ENCODE assay signal across 10 cellular contexts in genomic region chr16:67998779-67999688, GRCh38. TPM values are rescaled to one million over a fixed set of nuclear protein-coding genes. Genes with fewer than 3 reads are reported as not detected.
A peak's percentile ranks its signal among the peaks of the same experiment; 100 is the strongest.
DNase-seq lines count a peak whose midpoint lies in the region; ATAC-seq and TF ChIP-seq lines count a peak whose summit lies in the region.
"Not testable (repeated sequence)": the region's sequence is repeated elsewhere in the genome, so short reads cannot be mapped to it uniquely, and the experiment has no call there.
"Had no signal": no experiment of that assay in that cellular context is flagged by ENCODE, and none has a peak within 500 bp of the region (broad histone marks: within the 10 kb centered on the region; RNA-seq: fewer than 3 reads in every experiment).

Gene DPEP2, minus strand, starts transcription at chr16:67999484. Its CDS starts 6,272 bp downstream, at chr16:67993212.

- peak within 1 kb of the TSS; percentile 90 to 98 (median 96) for H3K27ac Mint-ChIP-seq in naive B cell

- not testable (repeated sequence) for H3K9me3 Mint-ChIP-seq in naive B cell

- peak within 1 kb of the TSS; percentile 86 to 98 (median 94) for H3K4me3 Mint-ChIP-seq in naive B cell

- TF ChIP-seq CTCF in heart right ventricle (IDR thresholded peaks at IDR 0.05) = not testable (repeated sequence)

- H3K36me3 ChIP-seq in Karpas-422 (ENCODE audit: insufficient read depth, low read length); heart right ventricle: not testable (repeated sequence)

- intact Hi-C loops in heart right ventricle (cut with DNase I) = loop anchor here in 3 of 10 donors (2.0 to 10.0 kb wide), 2 partner anchors 60 to 236 kb away; partner anchors contain the start of gene ESRP2 (in 2 of the 3)

- not testable (repeated sequence) for H3K27me3 Mint-ChIP-seq in naive B cell

- not testable (repeated sequence) for H3K36me3 Mint-ChIP-seq in naive B cell

- not testable (repeated sequence) for H3K79me2 ChIP-seq in Karpas-422 (ENCODE audit: low read length)

- H3K4me3 ChIP-seq in Karpas-422 (ENCODE audit: low read length) (peak within 1 kb of the TSS; percentile 50), heart right ventricle (peak within 1 kb of the TSS in 6 of 10 donors; percentile 2 to 54 (median 22))

- H3K27ac ChIP-seq in Karpas-422 (ENCODE audit: low read length) = peak within 1 kb of the TSS; percentile 74
- H3K27ac ChIP-seq in heart right ventricle = peak within 1 kb of the TSS in 8 of 10 donors; percentile 12 to 93 (median 66)

- H3K4me1 ChIP-seq in Karpas-422 (ENCODE audit: low read length) = peaks cover 35% of the 10 kb centered on the region
- H3K4me1 ChIP-seq in heart right ventricle = peaks cover 0 to 46% (median 14%) of the 10 kb centered on the region in 9 donors

- H3K9me2 ChIP-seq in Karpas-422 (replicated peaks; ENCODE audit: insufficient read depth, low read length) = not testable (repeated sequence)

- peak within 1 kb of the TSS; percentile 58 for H3K9ac ChIP-seq in Karpas-422 (ENCODE audit: low read length)

- ATAC-seq in heart right ventricle (peak in 6 of 8 donors; percentile 50 to 82 (median 65)), naive B cell (ENCODE audit: low read depth in 2 of 2) (peak; percentile 88 to 91)

- peaks cover 39 to 79% (median 70%) of the 10 kb centered on the region in 3 donors for H3K4me1 Mint-ChIP-seq in naive B cell

- peak within 1 kb of the TSS; percentile 74 for H2AFZ ChIP-seq in Karpas-422 (ENCODE audit: low read length)

- not testable (repeated sequence) for H3K27me3 ChIP-seq in Karpas-422 (ENCODE audit: low read length); heart right ventricle

- not testable (repeated sequence) for H4K20me1 ChIP-seq in Karpas-422 (ENCODE audit: insufficient read depth, low read depth, low read length)

- H3K9me3 ChIP-seq in Karpas-422 (ENCODE audit: low read length); heart right ventricle: not testable (repeated sequence)

- peak; percentile 86 for DNase-seq in CD1c-positive myeloid dendritic cell (ENCODE audit: extremely low spot score)
- not testable (repeated sequence) for DNase-seq in Karpas-422
- DNase-seq in T-helper 1 cell = peak in 3 of 5 donors; percentile 19 to 54 (median 35)
- DNase-seq in activated T-cell treated with anti-CD3 and anti-CD28 coated beads for 4 hours = peak; percentile 28
- DNase-seq in central memory CD4-positive, alpha-beta T cell = peak; percentile 56
- DNase-seq in heart right ventricle = peak in 1 of 2 donors; percentile 23
- peak; percentile 72 for DNase-seq in naive B cell
- peak; percentile 27 for DNase-seq in stimulated activated naive CD4-positive, alpha-beta T cell treated with Interleukin-2 at 50 U/mL for 16 hours (lab: John Stamatoyannopoulos, UW)

- WGBS in heart right ventricle, 2 donors = 73 to 74% methylated on average over 18 of the region's 18 CpGs

- peak within 1 kb of the TSS; percentile 61 for H3K4me2 ChIP-seq in Karpas-422 (ENCODE audit: low read depth, low read length, poor library complexity, severe bottlenecking)

RNA-seq across cellular contexts. Expression of gene DPEP2, which starts in this region (rescaled TPM):
- not detected in 2 replicates for total RNA-seq in Karpas-422 (2014; rRNA removed; shearing (Covaris generic); ENCODE audit: low replicate concordance)
- total RNA-seq in heart right ventricle = 1 to 10 TPM in 9 of 10 donors, not detected in 1; 1.2 to 6.2 (median 1.7) TPM
- 1 to 10 TPM; 1.0 to 1.5 TPM for polyA plus RNA-seq in heart right ventricle
- polyA plus RNA-seq in naive B cell (ENCODE audit: low read depth in 6 of 6) = 100 to 1,000 TPM in 1 of 6 donors, 10 to 100 TPM in 5; 57.3 to 125 (median 75.1) TPM
- total RNA-seq: H9, occipital lobe had no signal

Comparison
In these comparisons a context has a peak if more than half of its experiments do, and no peak if none do; other contexts are left out.
1. RNA of gene DPEP2 (polyA plus RNA-seq): 57.3 to 125 TPM in naive B cell; 1.0 to 1.5 TPM in heart right ventricle; every median in the first group is over 10 times any median in the second.